1 cellular context compared by ENCODE assay signal in the genomic region with DNA sequence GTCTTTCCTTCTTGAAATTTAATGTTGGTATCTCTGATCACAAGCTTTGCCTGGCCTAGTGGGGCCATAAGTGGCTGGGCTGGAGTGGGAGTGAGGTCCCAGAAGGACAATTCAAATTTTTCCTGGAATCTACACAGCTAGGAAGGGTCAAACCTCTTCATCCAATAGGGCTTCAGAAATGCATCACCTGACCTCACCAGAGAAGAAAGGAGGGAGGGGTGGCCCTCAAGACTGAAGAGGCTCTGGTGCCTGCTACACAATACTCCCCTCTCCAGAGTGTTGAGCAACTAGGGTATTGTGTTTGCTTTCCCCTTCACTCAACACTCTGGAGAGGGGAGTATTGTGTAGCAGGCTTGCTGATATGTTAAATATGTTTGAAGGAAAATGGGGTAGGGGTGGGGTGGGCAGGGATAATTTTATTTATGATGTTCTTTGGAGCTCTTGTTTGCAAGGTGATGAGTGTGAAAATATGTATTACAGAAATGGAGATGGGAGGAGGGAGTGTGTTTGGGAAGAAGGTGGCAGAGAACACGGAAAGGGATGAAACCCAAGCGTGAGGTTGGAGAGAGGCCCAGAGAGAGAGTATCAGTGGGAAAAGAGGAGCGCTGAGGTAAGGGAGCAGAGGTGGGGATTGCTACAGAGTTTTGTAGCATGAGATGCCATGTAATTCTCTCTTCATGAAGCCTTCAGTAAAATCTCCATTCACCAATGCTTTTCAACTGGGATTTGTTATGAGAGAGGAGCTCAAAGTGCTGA.
TF ChIP-seq lines count a peak whose summit lies in the region.

No MANE protein-coding gene starts in this region.

TF ChIP-seq in H1, 55 proteins besides CTCF, POLR2A, EP300 and RAD21:
- TF ChIP-seq KDM4A (IDR thresholded peaks at IDR 0.05; ENCODE audit: low read depth, low read length, severe bottlenecking) (no peak), USF2 (IDR thresholded peaks at IDR 0.05; ENCODE audit: low read length) (peak; percentile 53), TEAD4 (IDR thresholded peaks at IDR 0.05; ENCODE audit: low read depth, low read length) (no peak), JUN (IDR thresholded peaks at IDR 0.05; ENCODE audit: low read depth, low read length) (no peak), BRCA1 (IDR thresholded peaks at IDR 0.05; ENCODE audit: low read depth, low read length) (no peak), BCL11A (IDR thresholded peaks at IDR 0.05; ENCODE audit: low read depth in 2 of 2, low read length in 2 of 2) (no peak)
- TF ChIP-seq, protein P1, sequence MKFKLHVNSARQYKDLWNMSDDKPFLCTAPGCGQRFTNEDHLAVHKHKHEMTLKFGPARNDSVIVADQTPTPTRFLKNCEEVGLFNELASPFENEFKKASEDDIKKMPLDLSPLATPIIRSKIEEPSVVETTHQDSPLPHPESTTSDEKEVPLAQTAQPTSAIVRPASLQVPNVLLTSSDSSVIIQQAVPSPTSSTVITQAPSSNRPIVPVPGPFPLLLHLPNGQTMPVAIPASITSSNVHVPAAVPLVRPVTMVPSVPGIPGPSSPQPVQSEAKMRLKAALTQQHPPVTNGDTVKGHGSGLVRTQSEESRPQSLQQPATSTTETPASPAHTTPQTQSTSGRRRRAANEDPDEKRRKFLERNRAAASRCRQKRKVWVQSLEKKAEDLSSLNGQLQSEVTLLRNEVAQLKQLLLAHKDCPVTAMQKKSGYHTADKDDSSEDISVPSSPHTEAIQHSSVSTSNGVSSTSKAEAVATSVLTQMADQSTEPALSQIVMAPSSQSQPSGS (IDR thresholded peaks at IDR 0.05; ENCODE audit: low read length), result no peak
